Comparison of ENCODE assay signal across 1 cellular context in genomic region chr14:73719361-73719760, GRCh38.
TF ChIP-seq lines count a peak whose summit lies in the region.

No MANE protein-coding gene starts in this region.

TF ChIP-seq in HepG2, 621 proteins besides CTCF, POLR2A, EP300 and RAD21:
- no peak for TF ChIP-seq HNRNPL (IDR thresholded peaks at IDR 0.05; ENCODE audit: low read depth, low read length)
- peak; percentile 4 for TF ChIP-seq RBM22 (optimal IDR thresholded peaks at IDR 0.05; ENCODE audit: low read length)
